ENCODE assay signal across 1 cellular context in the genomic region with DNA sequence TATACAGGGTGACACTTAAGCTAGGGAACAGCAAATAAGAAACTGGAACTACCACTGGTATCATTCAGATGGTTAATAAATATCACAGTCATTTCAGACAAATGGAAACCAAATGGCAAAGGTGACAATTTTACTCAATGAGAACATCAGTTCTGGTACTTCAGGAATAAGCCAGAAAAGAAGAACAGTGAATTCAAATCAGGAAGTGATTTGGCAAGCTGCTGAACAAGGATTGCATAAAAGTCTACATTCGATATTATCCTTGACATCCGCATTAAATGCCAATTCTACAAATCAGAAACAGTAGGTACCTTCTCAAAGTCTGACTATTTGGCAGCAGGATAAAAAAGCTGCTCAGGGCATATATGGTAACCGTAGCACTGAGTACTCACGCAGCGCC.
TF ChIP-seq lines count a peak whose summit lies in the region.

No MANE protein-coding gene starts in this region.

TF ChIP-seq in GM12878, 131 proteins besides CTCF, POLR2A, EP300 and RAD21 (continued from another document):
- TF ChIP-seq, protein P1, sequence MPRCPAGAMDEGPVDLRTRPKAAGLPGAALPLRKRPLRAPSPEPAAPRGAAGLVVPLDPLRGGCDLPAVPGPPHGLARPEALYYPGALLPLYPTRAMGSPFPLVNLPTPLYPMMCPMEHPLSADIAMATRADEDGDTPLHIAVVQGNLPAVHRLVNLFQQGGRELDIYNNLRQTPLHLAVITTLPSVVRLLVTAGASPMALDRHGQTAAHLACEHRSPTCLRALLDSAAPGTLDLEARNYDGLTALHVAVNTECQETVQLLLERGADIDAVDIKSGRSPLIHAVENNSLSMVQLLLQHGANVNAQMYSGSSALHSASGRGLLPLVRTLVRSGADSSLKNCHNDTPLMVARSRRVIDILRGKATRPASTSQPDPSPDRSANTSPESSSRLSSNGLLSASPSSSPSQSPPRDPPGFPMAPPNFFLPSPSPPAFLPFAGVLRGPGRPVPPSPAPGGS (IDR thresholded peaks at IDR 0.05; ENCODE audit: borderline replicate concordance, insufficient read depth, low read depth, low read length, poor library complexity, severe bottlenecking) = no peak
- TF ChIP-seq EGR1 (IDR thresholded peaks at IDR 0.05; ENCODE audit: borderline replicate concordance in 1 of 2, low read depth in 2 of 2, low read length in 2 of 2) (no peak), ZNF622 (IDR thresholded peaks at IDR 0.05) (no peak), MYB (IDR thresholded peaks at IDR 0.05; ENCODE audit: borderline replicate concordance, low read depth, low read length) (no peak), PML (IDR thresholded peaks at IDR 0.05; ENCODE audit: low read length) (no peak), ZNF207 (IDR thresholded peaks at IDR 0.05; ENCODE audit: borderline replicate concordance) (no peak), STAT3 (IDR thresholded peaks at IDR 0.05; ENCODE audit: low read depth, low read length) (no peak), KAT2A (conservative IDR thresholded peaks at IDR 0.05; ENCODE audit: control insufficient read depth, low read depth, low read length) (no peak), HDAC2 (IDR thresholded peaks at IDR 0.05) (no peak)
